ENCODE assay signal across 8 cellular contexts in genomic region chr12:96399081-96399918, GRCh38. TPM values are rescaled to one million over a fixed set of nuclear protein-coding genes. Genes with fewer than 3 reads are reported as not detected.
DNase-seq lines count a peak whose midpoint lies in the region; ATAC-seq and TF ChIP-seq lines count a peak whose summit lies in the region.

No MANE protein-coding gene starts in this region.

- no CpG with 5 or more reads among the region's 71 CpGs for WGBS in mesendoderm (ENCODE audit: extremely low coverage, insufficient coverage, low lambda C conversion rate)

- peak overlapping the region; percentile 96 for H4K8ac ChIP-seq in mesendoderm (ENCODE audit: low read depth, low read length)

- in situ Hi-C loops in GM13976 (cut with MboI; ENCODE audit: low sequenced_read_pairs, unreplicated experiment) = no loop called here

- peak overlapping the region; percentile 95 for H3K9ac ChIP-seq in mesendoderm (ENCODE audit: low read length)

- DNase-seq in GM13976 (ENCODE audit: low spot score) (peak; percentile 84), NCI-H2196 treated with DMSO at 0.1 percent for 48 hours (lab: John Stamatoyannopoulos, UW; ENCODE audit: unreplicated experiment) (peak; percentile 9), mesendoderm (peak; percentile 67)
- peak; percentile 89 for DNase-seq in activated CD8-positive, alpha-beta memory T cell treated with anti-CD3 and anti-CD28 coated beads for 24 hours
- peak; percentile 70 to 80 (median 72) for DNase-seq in effector memory CD4-positive, alpha-beta T cell
- peak; percentile 59 to 62 for DNase-seq in stimulated activated CD8-positive, alpha-beta memory T cell treated with anti-CD3 and anti-CD28 coated beads, Interleukin-15, amount 100 ng/mL, for 48 hours (ENCODE audit: low read depth in 2 of 2)

- peak overlapping the region; percentile 40 for H2BK5ac ChIP-seq in mesendoderm (ENCODE audit: low read length)

- peak overlapping the region; percentile 100 for H3K18ac ChIP-seq in mesendoderm (ENCODE audit: low read length)

- H3K9me3 ChIP-seq in effector memory CD4-positive, alpha-beta T cell (ENCODE audit: control insufficient read depth, low read length) = no peaks in the 10 kb centered on the region

- no peaks in the 10 kb centered on the region for H3K27me3 ChIP-seq in effector memory CD4-positive, alpha-beta T cell (replicated peaks; ENCODE audit: control insufficient read depth, insufficient read depth, low read length, poor library complexity, severe bottlenecking)
- no peaks in the 10 kb centered on the region for H3K27me3 ChIP-seq in mesendoderm (ENCODE audit: insufficient read depth, low read length, poor library complexity)

- H3K4me1 ChIP-seq in effector memory CD4-positive, alpha-beta T cell (ENCODE audit: control insufficient read depth, insufficient read depth, low read length, poor library complexity, severe bottlenecking) = peaks cover 26% of the 10 kb centered on the region
- peaks cover 3% of the 10 kb centered on the region for H3K4me1 ChIP-seq in mesendoderm (ENCODE audit: control insufficient read depth, low read depth, low read length)

- H3K79me1 ChIP-seq in mesendoderm (ENCODE audit: low read length) = peaks cover 2% of the 10 kb centered on the region

- H3K23ac ChIP-seq in mesendoderm (ENCODE audit: low read length) = no peak overlapping the region

- H3K79me2 ChIP-seq in mesendoderm (ENCODE audit: control insufficient read depth, insufficient read depth, low read length) = peaks cover 27% of the 10 kb centered on the region

- H3K27ac ChIP-seq in 22Rv1 (peak overlapping the region; percentile 99), mesendoderm (ENCODE audit: low read depth, low read length) (peak overlapping the region; percentile 100)
- peak overlapping the region; percentile 99 for H3K27ac ChIP-seq in effector memory CD4-positive, alpha-beta T cell (ENCODE audit: insufficient read depth, low read length, poor library complexity, severe bottlenecking)

- peak overlapping the region; percentile 96 for H3K56ac ChIP-seq in mesendoderm (ENCODE audit: low read length)

- peak; percentile 41 for ATAC-seq in HG02885 (IDR thresholded peaks at IDR 0.05; ENCODE audit: poor library complexity, unreplicated experiment)

- H2AK5ac ChIP-seq in mesendoderm (ENCODE audit: low read length) = peak overlapping the region; percentile 6

- H3K4me3 ChIP-seq in effector memory CD4-positive, alpha-beta T cell (ENCODE audit: insufficient read depth, low read depth, low read length, poor library complexity, severe bottlenecking) = peak overlapping the region; percentile 87
- H3K4me3 ChIP-seq in mesendoderm (ENCODE audit: low read length) = peak overlapping the region; percentile 95

- no peak overlapping the region for H4K5ac ChIP-seq in mesendoderm (ENCODE audit: low read length)

- H3K36me3 ChIP-seq in effector memory CD4-positive, alpha-beta T cell (ENCODE audit: control insufficient read depth, insufficient read depth, low read length) = no peaks in the 10 kb centered on the region
- H3K36me3 ChIP-seq in mesendoderm (ENCODE audit: control insufficient read depth, insufficient read depth, low read length) = no peaks in the 10 kb centered on the region

- H3K4me2 ChIP-seq in mesendoderm (ENCODE audit: low read length) = peak overlapping the region; percentile 95

- H3K4ac ChIP-seq in mesendoderm (ENCODE audit: low read depth, low read length) = peak overlapping the region; percentile 82

- no peak; the same call in 1 of the 2 replicates for TF ChIP-seq CTCF in 22Rv1 (IDR thresholded peaks at IDR 0.05)
- no peak for TF ChIP-seq CTCF in GM13976 (IDR thresholded peaks at IDR 0.05; ENCODE audit: borderline replicate concordance, control extremely low read depth, extremely low read depth, insufficient read depth, missing control alignments)

- H2BK120ac ChIP-seq in mesendoderm (ENCODE audit: low read depth, low read length) = peak overlapping the region; percentile 95

- no peak overlapping the region for H2BK15ac ChIP-seq in mesendoderm (replicated peaks; ENCODE audit: low read depth)

RNA-seq across cellular contexts. Expression of gene CDK17, which starts 0.9 kb away (rescaled TPM):
- polyA plus RNA-seq in mesendoderm (2013, experiment 1 of 2) = 12.7 TPM
- 12.7 TPM for polyA plus RNA-seq in mesendoderm (2013, experiment 2 of 2)

Comparison
In these comparisons a context has a peak if more than half of its experiments do, and no peak if none do; other contexts are left out.
1. Peak in every context shown above with its lines: DNase-seq, ATAC-seq, H3K4me3 ChIP-seq and H3K27ac ChIP-seq.
2. DNase-seq: peak in every context shown above with its lines; median percentile 89 in activated CD8-positive, alpha-beta memory T cell treated with anti-CD3 and anti-CD28 coated beads for 24 hours; 84 in GM13976; 72 in effector memory CD4-positive, alpha-beta T cell; 67 in mesendoderm; 60 in stimulated activated CD8-positive, alpha-beta memory T cell treated with anti-CD3 and anti-CD28 coated beads, Interleukin-15, amount 100 ng/mL, for 48 hours; 9 in NCI-H2196 treated with DMSO at 0.1 percent for 48 hours.